In the genomic region with DNA sequence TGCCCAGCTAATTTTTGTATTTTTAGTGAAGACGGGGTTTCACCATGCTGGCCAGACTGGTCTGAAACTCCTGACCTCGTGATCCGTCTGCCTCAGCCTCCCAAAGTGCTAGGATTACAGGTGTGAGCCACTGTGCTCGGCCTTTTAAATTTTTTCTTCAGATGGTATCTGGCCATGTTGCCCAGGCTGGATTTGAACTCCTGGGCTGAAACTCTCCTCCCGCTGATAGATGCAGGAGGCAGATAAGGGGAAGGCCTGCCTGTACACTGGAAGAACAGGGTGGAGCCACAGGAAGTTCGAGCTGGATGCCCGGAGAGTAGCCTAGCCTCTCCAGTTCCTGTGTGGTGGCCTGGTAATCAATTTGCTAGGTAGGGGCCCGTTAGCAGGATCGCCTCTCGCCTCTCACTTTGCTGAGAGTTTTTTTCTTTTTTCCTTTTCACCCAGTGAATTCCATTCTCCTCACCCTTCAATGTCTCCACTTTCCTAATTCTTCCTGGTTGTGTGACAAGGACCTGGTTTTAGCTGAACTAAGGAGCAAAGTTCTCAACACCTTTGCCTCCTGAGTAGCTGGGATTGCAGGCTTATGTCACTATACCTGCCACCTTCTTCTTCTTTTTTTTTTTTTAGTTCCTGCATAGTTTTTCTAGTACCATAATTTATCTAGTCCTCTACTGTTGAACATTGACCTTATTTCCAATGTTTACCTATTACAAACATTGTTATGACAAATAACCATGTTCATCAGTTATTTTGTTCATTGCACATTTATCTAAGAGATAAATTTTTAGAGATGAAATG, we compare ENCODE assay signal across 20 cellular contexts. TPM values are rescaled to one million over a fixed set of nuclear protein-coding genes. Genes with fewer than 3 reads are reported as not detected.
DNase-seq lines count a peak whose midpoint lies in the region; ATAC-seq and TF ChIP-seq lines count a peak whose summit lies in the region.
"Had no signal": no experiment of that assay in that cellular context is flagged by ENCODE, and none has a peak within 500 bp of the region (broad histone marks: within the 10 kb centered on the region; RNA-seq: fewer than 3 reads in every experiment).

No MANE protein-coding gene starts in this region.

- H3K27ac Mint-ChIP-seq in WTC11: no peak overlapping the region
- peak overlapping the region; percentile 0 for H3K27ac Mint-ChIP-seq in progenitor cell of endocrine pancreas
- H3K27ac Mint-ChIP-seq: CD4-positive, CD25-positive, alpha-beta regulatory T cell had no signal

- no peaks in the 10 kb centered on the region for H3K9me3 Mint-ChIP-seq in WTC11
- no peaks in the 10 kb centered on the region for H3K9me3 Mint-ChIP-seq in progenitor cell of endocrine pancreas (ENCODE audit: low read depth)

- intact Hi-C loops in Right ventricle myocardium inferior (cut with DNase I): no loop called here

- H3K27me3 Mint-ChIP-seq in WTC11 (ENCODE audit: low read depth) (no peaks in the 10 kb centered on the region), progenitor cell of endocrine pancreas (no peaks in the 10 kb centered on the region)
- H3K27me3 Mint-ChIP-seq: CD4-positive, CD25-positive, alpha-beta regulatory T cell had no signal

- H3K36me3 Mint-ChIP-seq in WTC11 (no peaks in the 10 kb centered on the region), progenitor cell of endocrine pancreas (ENCODE audit: insufficient read depth) (no peaks in the 10 kb centered on the region)
- H3K36me3 Mint-ChIP-seq: CD4-positive, CD25-positive, alpha-beta regulatory T cell had no signal

- DNase-seq in WTC11 (ENCODE audit: low spot score) (no peak), left lobe of liver (ENCODE audit: low spot score) (no peak), progenitor cell of endocrine pancreas (ENCODE audit: low spot score, unreplicated experiment) (no peak), Right ventricle myocardium inferior (ENCODE audit: missing footprints) (no peak), SHP77 treated with DMSO at 0.1 percent for 48 hours (lab: John Stamatoyannopoulos, UW) (no peak)
- DNase-seq: AML-193; Calu3; CD4-positive, CD25-positive, alpha-beta regulatory T cell; DMS79 treated with DMSO at 0.1 percent for 48 hours; GM23248; MG63; NCI-H1092 treated with DMSO at 0.1 percent for 48 hours; NCI-H1694; NCI-H345; NCI-H526 treated with DMSO at 0.1 percent for 48 hours; OCI-M1 had no signal

- no peaks in the 10 kb centered on the region for H3K36me3 ChIP-seq in HEK293 (ENCODE audit: control insufficient read depth in 2 of 2, insufficient read depth in 1 of 2, low read length in 2 of 2)
- H3K36me3 ChIP-seq: MG63 had no signal

- H3K4me1 Mint-ChIP-seq in WTC11 (peaks cover 16% of the 10 kb centered on the region), progenitor cell of endocrine pancreas (ENCODE audit: low read depth) (peaks cover 4% of the 10 kb centered on the region)
- H3K4me1 Mint-ChIP-seq: CD4-positive, CD25-positive, alpha-beta regulatory T cell had no signal

- no peak overlapping the region for H3K4me3 ChIP-seq in HEK293 (ENCODE audit: low read depth, low read length)
- H3K4me3 ChIP-seq: GM23248, MG63 had no signal

- H3K4me3 Mint-ChIP-seq in WTC11 (no peak overlapping the region), progenitor cell of endocrine pancreas (ENCODE audit: low read depth) (no peak overlapping the region)
- H3K4me3 Mint-ChIP-seq: CD4-positive, CD25-positive, alpha-beta regulatory T cell had no signal

- 0 out of 2 replicates have a peak, but pooled peaks have one; percentile 30 for ATAC-seq in WTC11
- peak; percentile 66 for ATAC-seq in left lobe of liver
- no peak for ATAC-seq in Right ventricle myocardium inferior
- ATAC-seq in HG03280 (IDR thresholded peaks at IDR 0.05; ENCODE audit: unreplicated experiment): no peak

- CTCF ChIA-PET in HEK293 (lab: Yijun Ruan, JAX): no interaction called here
- CTCF ChIA-PET in WTC11 (lab: Charles Lee): interaction anchor here (3.7 kb wide), 1 partner anchor 31 kb away, joined by 28 read pairs; no protein-coding TSS in a partner anchor

- no peaks in the 10 kb centered on the region for H3K4me1 ChIP-seq in HEK293 (ENCODE audit: control insufficient read depth, insufficient read depth, low read length)

- H3K9me3 ChIP-seq in HEK293 (ENCODE audit: control insufficient read depth, insufficient read depth, low read depth, low read length): no peaks in the 10 kb centered on the region
- H3K9me3 ChIP-seq: MG63 had no signal

- no peak overlapping the region for H3K27ac ChIP-seq in HEK293 (ENCODE audit: extremely low read depth, low read depth, low read length)
- H3K27ac ChIP-seq: GM23248, HL-60, KMS-11 had no signal

- POLR2A ChIA-PET in HEK293 (lab: Yijun Ruan, JAX): no interaction called here
- POLR2A ChIA-PET in WTC11 (lab: Charles Lee): no interaction called here

- TF ChIP-seq CTCF in HEK293 (tag by site-specific recombination; IDR thresholded peaks at IDR 0.05) (no peak), WTC11 (IDR thresholded peaks at IDR 0.05) (no peak), progenitor cell of endocrine pancreas (IDR thresholded peaks at IDR 0.05; ENCODE audit: unreplicated experiment) (no peak)

TF ChIP-seq in HEK293, 187 proteins besides CTCF, POLR2A, EP300 and RAD21:
- TF ChIP-seq PRDM1 (tag by site-specific recombination; IDR thresholded peaks at IDR 0.05): peak; percentile 57; the same call in 1 of the 2 replicates
- TF ChIP-seq KLF8 (tag by site-specific recombination; IDR thresholded peaks at IDR 0.05): no peak
TF ChIP-seq in HEK293: peak in this region for 1.

TF ChIP-seq in WTC11, 78 proteins besides CTCF, POLR2A, EP300 and RAD21 (continues in another document):
- TF ChIP-seq IRF2 (CRISPR knock-in tag; IDR thresholded peaks at IDR 0.05; ENCODE audit: borderline replicate concordance, low read depth) (no peak), FOXP1 (CRISPR knock-in tag; IDR thresholded peaks at IDR 0.05; ENCODE audit: borderline replicate concordance) (no peak), NR3C1 (CRISPR knock-in tag; conservative IDR thresholded peaks at IDR 0.05; ENCODE audit: low read depth) (no peak), ZBTB21 (CRISPR knock-in tag; IDR thresholded peaks at IDR 0.05; ENCODE audit: borderline replicate concordance) (no peak), ZNF416 (CRISPR knock-in tag; IDR thresholded peaks at IDR 0.05) (no peak)
- TF ChIP-seq, protein P1, sequence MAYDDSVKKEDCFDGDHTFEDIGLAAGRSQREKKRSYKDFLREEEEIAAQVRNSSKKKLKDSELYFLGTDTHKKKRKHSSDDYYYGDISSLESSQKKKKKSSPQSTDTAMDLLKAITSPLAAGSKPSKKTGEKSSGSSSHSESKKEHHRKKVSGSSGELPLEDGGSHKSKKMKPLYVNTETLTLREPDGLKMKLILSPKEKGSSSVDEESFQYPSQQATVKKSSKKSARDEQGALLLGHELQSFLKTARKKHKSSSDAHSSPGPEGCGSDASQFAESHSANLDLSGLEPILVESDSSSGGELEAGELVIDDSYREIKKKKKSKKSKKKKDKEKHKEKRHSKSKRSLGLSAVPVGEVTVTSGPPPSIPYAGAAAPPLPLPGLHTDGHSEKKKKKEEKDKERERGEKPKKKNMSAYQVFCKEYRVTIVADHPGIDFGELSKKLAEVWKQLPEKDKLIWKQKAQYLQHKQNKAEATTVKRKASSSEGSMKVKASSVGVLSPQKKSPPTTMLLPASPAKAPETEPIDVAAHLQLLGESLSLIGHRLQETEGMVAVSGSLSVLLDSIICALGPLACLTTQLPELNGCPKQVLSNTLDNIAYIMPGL (CRISPR knock-in tag; IDR thresholded peaks at IDR 0.05): no peak
- TF ChIP-seq, protein P2, sequence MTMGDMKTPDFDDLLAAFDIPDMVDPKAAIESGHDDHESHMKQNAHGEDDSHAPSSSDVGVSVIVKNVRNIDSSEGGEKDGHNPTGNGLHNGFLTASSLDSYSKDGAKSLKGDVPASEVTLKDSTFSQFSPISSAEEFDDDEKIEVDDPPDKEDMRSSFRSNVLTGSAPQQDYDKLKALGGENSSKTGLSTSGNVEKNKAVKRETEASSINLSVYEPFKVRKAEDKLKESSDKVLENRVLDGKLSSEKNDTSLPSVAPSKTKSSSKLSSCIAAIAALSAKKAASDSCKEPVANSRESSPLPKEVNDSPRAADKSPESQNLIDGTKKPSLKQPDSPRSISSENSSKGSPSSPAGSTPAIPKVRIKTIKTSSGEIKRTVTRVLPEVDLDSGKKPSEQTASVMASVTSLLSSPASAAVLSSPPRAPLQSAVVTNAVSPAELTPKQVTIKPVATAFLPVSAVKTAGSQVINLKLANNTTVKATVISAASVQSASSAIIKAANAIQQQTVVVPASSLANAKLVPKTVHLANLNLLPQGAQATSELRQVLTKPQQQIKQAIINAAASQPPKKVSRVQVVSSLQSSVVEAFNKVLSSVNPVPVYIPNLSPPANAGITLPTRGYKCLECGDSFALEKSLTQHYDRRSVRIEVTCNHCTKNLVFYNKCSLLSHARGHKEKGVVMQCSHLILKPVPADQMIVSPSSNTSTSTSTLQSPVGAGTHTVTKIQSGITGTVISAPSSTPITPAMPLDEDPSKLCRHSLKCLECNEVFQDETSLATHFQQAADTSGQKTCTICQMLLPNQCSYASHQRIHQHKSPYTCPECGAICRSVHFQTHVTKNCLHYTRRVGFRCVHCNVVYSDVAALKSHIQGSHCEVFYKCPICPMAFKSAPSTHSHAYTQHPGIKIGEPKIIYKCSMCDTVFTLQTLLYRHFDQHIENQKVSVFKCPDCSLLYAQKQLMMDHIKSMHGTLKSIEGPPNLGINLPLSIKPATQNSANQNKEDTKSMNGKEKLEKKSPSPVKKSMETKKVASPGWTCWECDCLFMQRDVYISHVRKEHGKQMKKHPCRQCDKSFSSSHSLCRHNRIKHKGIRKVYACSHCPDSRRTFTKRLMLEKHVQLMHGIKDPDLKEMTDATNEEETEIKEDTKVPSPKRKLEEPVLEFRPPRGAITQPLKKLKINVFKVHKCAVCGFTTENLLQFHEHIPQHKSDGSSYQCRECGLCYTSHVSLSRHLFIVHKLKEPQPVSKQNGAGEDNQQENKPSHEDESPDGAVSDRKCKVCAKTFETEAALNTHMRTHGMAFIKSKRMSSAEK (CRISPR knock-in tag; IDR thresholded peaks at IDR 0.05; ENCODE audit: borderline replicate concordance): no peak
- TF ChIP-seq, protein P3, sequence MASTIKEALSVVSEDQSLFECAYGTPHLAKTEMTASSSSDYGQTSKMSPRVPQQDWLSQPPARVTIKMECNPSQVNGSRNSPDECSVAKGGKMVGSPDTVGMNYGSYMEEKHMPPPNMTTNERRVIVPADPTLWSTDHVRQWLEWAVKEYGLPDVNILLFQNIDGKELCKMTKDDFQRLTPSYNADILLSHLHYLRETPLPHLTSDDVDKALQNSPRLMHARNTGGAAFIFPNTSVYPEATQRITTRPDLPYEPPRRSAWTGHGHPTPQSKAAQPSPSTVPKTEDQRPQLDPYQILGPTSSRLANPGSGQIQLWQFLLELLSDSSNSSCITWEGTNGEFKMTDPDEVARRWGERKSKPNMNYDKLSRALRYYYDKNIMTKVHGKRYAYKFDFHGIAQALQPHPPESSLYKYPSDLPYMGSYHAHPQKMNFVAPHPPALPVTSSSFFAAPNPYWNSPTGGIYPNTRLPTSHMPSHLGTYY (CRISPR knock-in tag; IDR thresholded peaks at IDR 0.05): no peak

RNA-seq across cellular contexts. Expression of a gene that starts 19.4 kb away (rescaled TPM):
- total RNA-seq in WTC11 (2021) (35.8 to 43.4 TPM (median 36.4 TPM) in 3 replicates), left lobe of liver (45.6 TPM), progenitor cell of endocrine pancreas (83.9 and 85.5 TPM in 2 replicates), Right ventricle myocardium inferior (39.8 TPM)

RNA-seq across cellular contexts. Expression of a gene that starts 40.5 kb away (rescaled TPM):
- total RNA-seq in WTC11 (2021) (401 to 415 TPM (median 411 TPM) in 3 replicates), left lobe of liver (115 TPM), progenitor cell of endocrine pancreas (328 and 329 TPM in 2 replicates), Right ventricle myocardium inferior (69.5 TPM)

Comparison
In these comparisons a context has a peak if more than half of its experiments do, and no peak if none do; other contexts are left out.
1. ATAC-seq: peak in WTC11 (single experiment) and left lobe of liver (single experiment); none in Right ventricle myocardium inferior (single experiment) and HG03280 (single experiment).